11 cellular contexts compared by ENCODE assay signal in genomic region chr9:121372239-121372562, GRCh38. TPM values are rescaled to one million over a fixed set of nuclear protein-coding genes. Genes with fewer than 3 reads are reported as not detected.
DNase-seq lines count a peak whose midpoint lies in the region; ATAC-seq and TF ChIP-seq lines count a peak whose summit lies in the region.
"Had no signal": no experiment of that assay in that cellular context is flagged by ENCODE, and none has a peak within 500 bp of the region (broad histone marks: within the 10 kb centered on the region; RNA-seq: fewer than 3 reads in every experiment).

No MANE protein-coding gene starts in this region.

- H2AK5ac ChIP-seq in trophoblast cell (ENCODE audit: low read length) = no peak overlapping the region

- H3K9me3 ChIP-seq in left ventricle myocardium inferior (replicated peaks) (no peaks in the 10 kb centered on the region), esophagus muscularis mucosa (no peaks in the 10 kb centered on the region), prostate gland (no peaks in the 10 kb centered on the region), aorta (ENCODE audit: control insufficient read depth, low read length) (no peaks in the 10 kb centered on the region), trophoblast cell (ENCODE audit: insufficient read depth, low read depth, low read length) (no peaks in the 10 kb centered on the region)
- H3K9me3 ChIP-seq: SJCRH30 had no signal

- H3K36me3 ChIP-seq in left ventricle myocardium inferior (no peaks in the 10 kb centered on the region), esophagus muscularis mucosa (no peaks in the 10 kb centered on the region), prostate gland (no peaks in the 10 kb centered on the region), aorta (ENCODE audit: control insufficient read depth in 1 of 2, insufficient read depth in 2 of 2, low read length in 1 of 2) (no peaks in the 10 kb centered on the region), trophoblast cell (ENCODE audit: control insufficient read depth in 1 of 2, insufficient read depth in 2 of 2, low read length in 2 of 2) (no peaks in the 10 kb centered on the region)
- H3K36me3 ChIP-seq: SJCRH30 had no signal

- WGBS in esophagus muscularis mucosa = 90% methylated on average over 4 of the region's 4 CpGs
- WGBS in prostate gland = 79% methylated on average over 4 of the region's 4 CpGs
- WGBS in aorta, 2 donors = 85 to 87% methylated on average over 4 of the region's 4 CpGs
- no CpG with 5 or more reads among the region's 4 CpGs for WGBS in trophoblast cell (ENCODE audit: extremely low coverage, insufficient coverage, insufficient read length)

- H3K4me1 ChIP-seq in left ventricle myocardium inferior (peaks cover 86% of the 10 kb centered on the region), esophagus muscularis mucosa (peaks cover 37 to 74% (median 63%) of the 10 kb centered on the region in 4 donors), prostate gland (replicated peaks) (no peaks in the 10 kb centered on the region), aorta (ENCODE audit: control insufficient read depth in 1 of 2, insufficient read depth in 2 of 2, low read length in 2 of 2) (peaks cover 0 to 6% of the 10 kb centered on the region in 2 donors), trophoblast cell (ENCODE audit: control insufficient read depth in 1 of 2, insufficient read depth in 2 of 2, low read length in 2 of 2) (peaks cover 4 to 5% of the 10 kb centered on the region in 2 experiments)

- H3K4me3 ChIP-seq in left ventricle myocardium inferior (no peak overlapping the region), esophagus muscularis mucosa (no peak overlapping the region), prostate gland (no peak overlapping the region), aorta (ENCODE audit: low read length in 2 of 2) (no peak overlapping the region), trophoblast cell (ENCODE audit: low read depth, low read length) (no peak overlapping the region)
- H3K4me3 ChIP-seq: SJCRH30 had no signal

- no peaks in the 10 kb centered on the region for H3K27me3 ChIP-seq in left ventricle myocardium inferior (ENCODE audit: low read depth)
- no peaks in the 10 kb centered on the region for H3K27me3 ChIP-seq in esophagus muscularis mucosa
- H3K27me3 ChIP-seq in prostate gland (replicated peaks; ENCODE audit: insufficient read depth) = no peaks in the 10 kb centered on the region
- H3K27me3 ChIP-seq in aorta (ENCODE audit: control insufficient read depth in 1 of 2, insufficient read depth in 2 of 2, low read length in 1 of 2) = no peaks in the 10 kb centered on the region
- H3K27me3 ChIP-seq in trophoblast cell (ENCODE audit: insufficient read depth, low read length) = no peaks in the 10 kb centered on the region
- H3K27me3 ChIP-seq: SJCRH30 had no signal

- intact Hi-C loops in left ventricle myocardium inferior (cut with micrococcal nuclease) = no loop called here
- intact Hi-C loops in left ventricle myocardium superior (cut with micrococcal nuclease) = loop anchor here (10.0 kb wide), 1 partner anchor 47 kb away; no protein-coding TSS in a partner anchor
- intact Hi-C loops in esophagus muscularis mucosa (cut with DNase I) = loop anchor here (5.0 kb wide), 1 partner anchor 105 kb away; the partner anchor contains the start of gene GSN
- intact Hi-C loops in prostate gland (cut with DNase I) = loop anchor here (5.0 kb wide), 1 partner anchor 95 kb away; no protein-coding TSS in a partner anchor
- intact Hi-C loops in aorta (cut with DNase I) = loop anchor here (1.0 to 5.0 kb wide), 2 partner anchors 105 to 159 kb away; partner anchors contain the start of gene GSN (in 1 of the 2)
- intact Hi-C loops in activated CD4-positive, alpha-beta T cell treated with anti-CD3 and anti-CD28 coated beads, Interleukin-2, amount 10 ng/mL, durations not matched to agents 24 days and 14 days (cut with micrococcal nuclease) = no loop called here

- H3K27ac ChIP-seq in left ventricle myocardium inferior (replicated peaks) = peak overlapping the region; percentile 98
- H3K27ac ChIP-seq in esophagus muscularis mucosa (replicated peaks in 1 of 4) = peak overlapping the region; percentile 94 to 97 (median 96)
- peak overlapping the region; percentile 77 to 88 for H3K27ac ChIP-seq in prostate gland
- peak overlapping the region; percentile 59 to 87 for H3K27ac ChIP-seq in aorta (ENCODE audit: low read depth in 1 of 2, low read length in 2 of 2)
- H3K27ac ChIP-seq in trophoblast cell (ENCODE audit: low read depth, low read length) = no peak overlapping the region
- H3K27ac ChIP-seq: SJCRH30 had no signal

- peaks cover 34% of the 10 kb centered on the region for H3K4me1 Mint-ChIP-seq in activated CD4-positive, alpha-beta T cell treated with anti-CD3 and anti-CD28 coated beads, Interleukin-2, amount 10 ng/mL, durations not matched to agents 24 days and 14 days

- no peaks in the 10 kb centered on the region for H3K27me3 Mint-ChIP-seq in activated CD4-positive, alpha-beta T cell treated with anti-CD3 and anti-CD28 coated beads, Interleukin-2, amount 10 ng/mL, durations not matched to agents 24 days and 14 days

- H3K4me3 Mint-ChIP-seq in activated CD4-positive, alpha-beta T cell treated with anti-CD3 and anti-CD28 coated beads, Interleukin-2, amount 10 ng/mL, durations not matched to agents 24 days and 14 days = no peak overlapping the region

- H3K27ac Mint-ChIP-seq in activated CD4-positive, alpha-beta T cell treated with anti-CD3 and anti-CD28 coated beads, Interleukin-2, amount 10 ng/mL, durations not matched to agents 24 days and 14 days = no peak overlapping the region

- H3K4me2 ChIP-seq in trophoblast cell (ENCODE audit: low read length) = no peak overlapping the region

- TF ChIP-seq CTCF in left ventricle myocardium inferior (IDR thresholded peaks at IDR 0.05; ENCODE audit: borderline replicate concordance) = no peak
- no peak for TF ChIP-seq CTCF in esophagus muscularis mucosa (IDR thresholded peaks at IDR 0.05)
- TF ChIP-seq CTCF in prostate gland (IDR thresholded peaks at IDR 0.05) = no peak

- no peak overlapping the region for H3K18ac ChIP-seq in trophoblast cell (ENCODE audit: low read length)

- no peak for TF ChIP-seq EP300 in esophagus muscularis mucosa (IDR thresholded peaks at IDR 0.05)

- H4K91ac ChIP-seq in trophoblast cell (ENCODE audit: low read depth, low read length) = no peak overlapping the region

- H3K9me3 Mint-ChIP-seq in activated CD4-positive, alpha-beta T cell treated with anti-CD3 and anti-CD28 coated beads, Interleukin-2, amount 10 ng/mL, durations not matched to agents 24 days and 14 days = no peaks in the 10 kb centered on the region

- no peak overlapping the region for H3K9ac ChIP-seq in trophoblast cell (ENCODE audit: low read length)

- H3K79me1 ChIP-seq in trophoblast cell (ENCODE audit: low read length) = peaks cover 19% of the 10 kb centered on the region

- no peak overlapping the region for H2BK5ac ChIP-seq in trophoblast cell (ENCODE audit: low read depth, low read length, poor library complexity)

- no peak overlapping the region for H4K12ac ChIP-seq in trophoblast cell (ENCODE audit: low read depth, low read length)

- no peak overlapping the region for H2AFZ ChIP-seq in trophoblast cell (ENCODE audit: insufficient read depth, low read length, poor library complexity)

- H4K8ac ChIP-seq in trophoblast cell (ENCODE audit: low read depth, low read length) = no peak overlapping the region

- H3K4ac ChIP-seq in trophoblast cell (ENCODE audit: low read depth, low read length) = no peak overlapping the region

- H2BK12ac ChIP-seq in trophoblast cell (ENCODE audit: low read length) = no peak overlapping the region

- peaks cover 12% of the 10 kb centered on the region for H3K79me2 ChIP-seq in trophoblast cell (ENCODE audit: control insufficient read depth, insufficient read depth, low read length, poor library complexity)

- no peak overlapping the region for H3K23ac ChIP-seq in trophoblast cell (ENCODE audit: low read length)

- H2BK120ac ChIP-seq in trophoblast cell (ENCODE audit: insufficient read depth, low read length, poor library complexity) = no peak overlapping the region

- no peak overlapping the region for H3K14ac ChIP-seq in trophoblast cell (ENCODE audit: low read length)

- peaks cover 10% of the 10 kb centered on the region for H3K36me3 Mint-ChIP-seq in activated CD4-positive, alpha-beta T cell treated with anti-CD3 and anti-CD28 coated beads, Interleukin-2, amount 10 ng/mL, durations not matched to agents 24 days and 14 days (ENCODE audit: low read depth)

- TF ChIP-seq POLR2A in esophagus muscularis mucosa (IDR thresholded peaks at IDR 0.05; ENCODE audit: low read depth) (no peak), prostate gland (IDR thresholded peaks at IDR 0.05) (no peak)

- ATAC-seq in left ventricle myocardium superior = no peak
- ATAC-seq in aorta (ENCODE audit: low FRiP score) = no peak
- ATAC-seq in GM19351 (IDR thresholded peaks at IDR 0.05; ENCODE audit: unreplicated experiment) = no peak

- DNase-seq in left ventricle myocardium inferior (no peak), left ventricle myocardium superior (no peak), esophagus muscularis mucosa (ENCODE audit: extremely low spot score) (no peak), prostate gland (ENCODE audit: low spot score) (no peak), aorta (no peak), trophoblast cell (no peak)
- no peak for DNase-seq in activated CD4-positive, alpha-beta T cell treated with anti-CD3 and anti-CD28 coated beads, Interleukin-2, amount 10 ng/mL, durations not matched to agents 24 days and 14 days
- DNase-seq: NCI-H1436, NCI-H526 had no signal

RNA-seq across cellular contexts. Expression of gene STOM, which starts 2.2 kb away (rescaled TPM):
- 165 TPM for total RNA-seq in left ventricle myocardium inferior
- total RNA-seq in left ventricle myocardium superior = 153 TPM
- total RNA-seq in esophagus muscularis mucosa = 100 to 1,000 TPM; 250 to 554 (median 444) TPM
- total RNA-seq in prostate gland = 10 to 100 TPM; 64.3 to 85.1 TPM
- total RNA-seq in aorta = 100 to 1,000 TPM; 375 to 384 TPM
- polyA plus RNA-seq in aorta = 100 to 1,000 TPM in 1 of 2 donors, 10 to 100 TPM in 1; 80.0 to 115 TPM
- 48.3 and 50.3 TPM in 2 replicates for total RNA-seq in activated CD4-positive, alpha-beta T cell treated with anti-CD3 and anti-CD28 coated beads, Interleukin-2, amount 10 ng/mL, durations not matched to agents 24 days and 14 days
- 125 and 136 TPM in 2 replicates for polyA plus RNA-seq in trophoblast cell (2013)

Comparison
In these comparisons a context has a peak if more than half of its experiments do, and no peak if none do; other contexts are left out.
1. intact Hi-C loops: an anchor here in left ventricle myocardium superior (10.0 kb wide), esophagus muscularis mucosa (5.0 kb wide), prostate gland (5.0 kb wide) and aorta (1.0 to 5.0 kb wide); none called in left ventricle myocardium inferior and activated CD4-positive, alpha-beta T cell treated with anti-CD3 and anti-CD28 coated beads, Interleukin-2, amount 10 ng/mL, durations not matched to agents 24 days and 14 days.